In genomic region chr15:34109775-34110663, GRCh38 we compare ENCODE assay signal across 8 cellular contexts. TPM values are rescaled to one million over a fixed set of nuclear protein-coding genes. Genes with fewer than 3 reads are reported as not detected.
DNase-seq lines count a peak whose midpoint lies in the region; ATAC-seq and TF ChIP-seq lines count a peak whose summit lies in the region.

No MANE protein-coding gene starts in this region.

- intact Hi-C loops in spleen (cut with DNase I; ENCODE audit: low total_unique reads): no loop called here

- no peaks in the 10 kb centered on the region for H3K27me3 ChIP-seq in CD4-positive, CD25-positive, alpha-beta regulatory T cell (ENCODE audit: control insufficient read depth, insufficient read depth, low read length)
- H3K27me3 ChIP-seq in spleen (replicated peaks in 1 of 7): peaks cover 0 to 14% (median 3%) of the 10 kb centered on the region in 7 donors

- H3K27me3 Mint-ChIP-seq in CD4-positive, CD25-positive, alpha-beta regulatory T cell: peaks cover 17% of the 10 kb centered on the region

- no peak overlapping the region for H3K27ac Mint-ChIP-seq in CD4-positive, CD25-positive, alpha-beta regulatory T cell

- no peaks in the 10 kb centered on the region for H3K4me1 ChIP-seq in CD4-positive, CD25-positive, alpha-beta regulatory T cell (ENCODE audit: control insufficient read depth, insufficient read depth, low read length, poor library complexity, severe bottlenecking)
- H3K4me1 ChIP-seq in spleen: no peaks in the 10 kb centered on the region

- H3K4me3 ChIP-seq in CD4-positive, CD25-positive, alpha-beta regulatory T cell (ENCODE audit: low read depth, low read length): no peak overlapping the region
- no peak overlapping the region for H3K4me3 ChIP-seq in spleen

- ATAC-seq in CD4-positive, CD25-positive, alpha-beta regulatory T cell (ENCODE audit: low read depth in 2 of 2): peak in 1 of 2 donors; percentile 52
- ATAC-seq in GM18907 (IDR thresholded peaks at IDR 0.05; ENCODE audit: unreplicated experiment) (peak; percentile 51), GM21381 (IDR thresholded peaks at IDR 0.05; ENCODE audit: unreplicated experiment) (no peak), HG03097 (IDR thresholded peaks at IDR 0.05; ENCODE audit: low FRiP score, unreplicated experiment) (no peak)

- no peaks in the 10 kb centered on the region for H3K36me3 ChIP-seq in CD4-positive, CD25-positive, alpha-beta regulatory T cell (ENCODE audit: control insufficient read depth, insufficient read depth, low read length)
- H3K36me3 ChIP-seq in spleen: no peaks in the 10 kb centered on the region

- peaks cover 0 to 2% (median 0%) of the 10 kb centered on the region in 7 donors for H3K9me3 Mint-ChIP-seq in CD4-positive, CD25-positive, alpha-beta regulatory T cell

- TF ChIP-seq POLR2A in spleen (IDR thresholded peaks at IDR 0.05): no peak

- H3K9me3 ChIP-seq in CD4-positive, CD25-positive, alpha-beta regulatory T cell (ENCODE audit: control insufficient read depth in 2 of 2, low read length in 2 of 2): no peaks in the 10 kb centered on the region
- H3K9me3 ChIP-seq in spleen: no peaks in the 10 kb centered on the region

- H3K36me3 Mint-ChIP-seq in CD4-positive, CD25-positive, alpha-beta regulatory T cell: no peaks in the 10 kb centered on the region

- peak overlapping the region in 2 of 4 donors; percentile 25 to 82 for H3K4me3 Mint-ChIP-seq in CD4-positive, CD25-positive, alpha-beta regulatory T cell

- peak in 2 of 3 donors; percentile 22 to 60 for DNase-seq in CD4-positive, CD25-positive, alpha-beta regulatory T cell
- DNase-seq in RKO (ENCODE audit: low spot score) (peak; percentile 63), fibroblast of peridontal ligament (ENCODE audit: extremely low read depth) (peak; percentile 66), spleen (no peak), NCI-H1417 treated with DMSO at 0.1 percent for 48 hours (lab: John Stamatoyannopoulos, UW) (no peak)

- no peak overlapping the region for H3K27ac ChIP-seq in CD4-positive, CD25-positive, alpha-beta regulatory T cell (ENCODE audit: insufficient read depth, low read length, poor library complexity, severe bottlenecking)
- H3K27ac ChIP-seq in spleen: no peak overlapping the region

- peaks cover 0 to 8% (median 3%) of the 10 kb centered on the region in 4 donors for H3K4me1 Mint-ChIP-seq in CD4-positive, CD25-positive, alpha-beta regulatory T cell

- TF ChIP-seq CTCF in spleen (IDR thresholded peaks at IDR 0.05 in 8 of 11, conservative IDR thresholded peaks at IDR 0.05 in 3 of 11): peak in 7 of 11 experiments; percentile 25 to 61 (median 52)

- 61 to 76% (median 71%) methylated on average over 5 of the region's 5 CpGs for WGBS in spleen, 5 donors

RNA-seq across cellular contexts. Expression of gene PGBD4, which starts 8.1 kb away (rescaled TPM):
- total RNA-seq in CD4-positive, CD25-positive, alpha-beta regulatory T cell: 3.6 TPM
- 1 to 10 TPM; 1.4 to 2.6 (median 1.8) TPM for polyA plus RNA-seq in CD4-positive, CD25-positive, alpha-beta regulatory T cell
- total RNA-seq in spleen: 1 to 10 TPM; 1.4 to 3.1 (median 2.2) TPM
- polyA plus RNA-seq in spleen: 1 to 10 TPM; 1.6 to 1.7 (median 1.7) TPM

RNA-seq across cellular contexts. Expression of gene EMC7, which starts 8.4 kb away (rescaled TPM):
- 51.9 TPM for total RNA-seq in CD4-positive, CD25-positive, alpha-beta regulatory T cell
- 100 to 1,000 TPM; 124 to 172 (median 144) TPM for polyA plus RNA-seq in CD4-positive, CD25-positive, alpha-beta regulatory T cell
- total RNA-seq in spleen: 10 to 100 TPM; 27.1 to 44.6 (median 39.4) TPM
- 10 to 100 TPM; 34.5 to 47.5 (median 39.5) TPM for polyA plus RNA-seq in spleen

Comparison
In these comparisons a context has a peak if more than half of its experiments do, and no peak if none do; other contexts are left out.
1. DNase-seq: peak in CD4-positive, CD25-positive, alpha-beta regulatory T cell (2 of 3), RKO (single experiment) and fibroblast of peridontal ligament (single experiment); none in spleen (single experiment) and NCI-H1417 treated with DMSO at 0.1 percent for 48 hours (single experiment).